Comparison of ENCODE assay signal across 18 cellular contexts in the genomic region with DNA sequence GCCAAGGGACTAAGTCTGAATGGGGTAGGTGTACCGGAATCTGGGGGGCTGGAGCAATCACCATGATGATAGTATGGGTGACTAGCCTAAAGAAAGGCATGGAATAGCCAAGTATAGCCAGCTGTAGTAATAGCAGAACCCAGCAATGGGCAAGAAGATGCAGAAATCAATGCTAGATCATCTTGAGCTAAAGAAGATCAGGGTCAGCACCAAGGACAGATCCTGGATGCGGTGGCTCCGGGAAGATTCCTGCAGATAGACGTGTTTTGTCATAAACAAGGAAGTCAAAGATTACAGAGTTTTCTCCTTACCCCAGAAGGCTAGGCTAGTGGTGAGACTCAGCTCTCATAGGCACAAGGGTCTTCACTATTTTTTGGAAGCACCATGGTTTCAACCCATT.
DNase-seq lines count a peak whose midpoint lies in the region; ATAC-seq, FAIRE-seq and TF ChIP-seq lines count a peak whose summit lies in the region.
"Had no signal": no experiment of that assay in that cellular context is flagged by ENCODE, and none has a peak within 500 bp of the region (broad histone marks: within the 10 kb centered on the region; RNA-seq: fewer than 3 reads in every experiment).

No MANE protein-coding gene starts in this region.

- 30% methylated on average over 4 of the region's 4 CpGs for WGBS in SK-N-SH (ENCODE audit: low lambda C conversion rate)

- no peaks in the 10 kb centered on the region for H4K20me1 ChIP-seq in SK-N-SH (ENCODE audit: insufficient read depth)

- H3K4me1 ChIP-seq in SK-N-SH (ENCODE audit: control insufficient read depth in 1 of 2, insufficient read depth in 2 of 2, low read depth in 1 of 2, low read length in 1 of 2) = no peaks in the 10 kb centered on the region
- H3K4me1 ChIP-seq in NT2/D1 (ENCODE audit: insufficient read depth, insufficient read length) = no peaks in the 10 kb centered on the region

- no peak overlapping the region for H2AFZ ChIP-seq in SK-N-SH (ENCODE audit: low read depth)

- H3K27me3 ChIP-seq in SK-N-SH (ENCODE audit: insufficient read depth) (no peaks in the 10 kb centered on the region), NT2/D1 (ENCODE audit: insufficient read depth, insufficient read length) (peaks cover 49% of the 10 kb centered on the region)
- H3K27me3 ChIP-seq: neutrophil had no signal

- H3K4me2 ChIP-seq in SK-N-SH = no peak overlapping the region

- DNase-seq in SK-N-SH = no peak
- DNase-seq in NT2/D1 (ENCODE audit: low read depth, low spot score) = peak; percentile 32
- peak; percentile 60 for DNase-seq in ecto neural progenitor cell (ENCODE audit: low spot score)
- DNase-seq in urothelium cell line (ENCODE audit: low spot score) = peak; percentile 36
- no peak for DNase-seq in frontal cortex (ENCODE audit: low spot score in 2 of 2)
- DNase-seq: activated CD4-positive, alpha-beta T cell treated with anti-CD3 and anti-CD28 coated beads, Interleukin-2, amount 10 ng/mL, durations not matched to agents 7 days and 5 days; activated T-cell treated with anti-CD3 and anti-CD28 coated beads, Interleukin-2, amount 50 U/mL, for 4 hours; Calu3; central memory CD4-positive, alpha-beta T cell; foreskin melanocyte; NCI-H2227 treated with DMSO at 0.1 percent for 48 hours; stimulated activated naive B cell treated with anti-CD40 and anti-IgM and Interleukin-4, amounts not matched to agents 10 μg/mL and 1 μg/mL and 100 μg/mL, for 72 hours had no signal

- H3K4me3 ChIP-seq in SK-N-SH (ENCODE audit: low read depth in 2 of 2, low read length in 1 of 2) = no peak overlapping the region
- H3K4me3 ChIP-seq in NT2/D1 (ENCODE audit: insufficient read length, low read depth) = no peak overlapping the region
- H3K4me3 ChIP-seq: skin epidermis had no signal

- no peak for TF ChIP-seq CTCF in SK-N-SH (IDR thresholded peaks at IDR 0.05)

- ATAC-seq in SK-N-SH treated with all-trans-retinoic acid at 6 μM for 48 hours (no peak), GM18517 (IDR thresholded peaks at IDR 0.05; ENCODE audit: unreplicated experiment) (no peak), HG03196 (IDR thresholded peaks at IDR 0.05; ENCODE audit: unreplicated experiment) (no peak)
- ATAC-seq: activated T-cell treated with anti-CD3 and anti-CD28 coated beads, Interleukin-2, amount 50 U/mL, for 4 hours; Panc1; stimulated activated naive B cell treated with anti-CD40 and anti-IgM and Interleukin-4, amounts not matched to agents 10 μg/mL and 1 μg/mL and 100 μg/mL, for 72 hours had no signal

- no peaks in the 10 kb centered on the region for H3F3A ChIP-seq in SK-N-SH (replicated peaks; ENCODE audit: insufficient read depth)

- no peaks in the 10 kb centered on the region for H3K9me3 ChIP-seq in SK-N-SH
- H3K9me3 ChIP-seq in NT2/D1 (ENCODE audit: insufficient read depth, low read length) = no peaks in the 10 kb centered on the region
- H3K9me3 ChIP-seq: neutrophil had no signal

- H3K9me2 ChIP-seq in SK-N-SH = no peaks in the 10 kb centered on the region

- H3K9ac ChIP-seq in SK-N-SH (no peak overlapping the region), NT2/D1 (ENCODE audit: insufficient read length, low read depth) (no peak overlapping the region)

- no peaks in the 10 kb centered on the region for H3K79me2 ChIP-seq in SK-N-SH (ENCODE audit: insufficient read depth)

- CTCF ChIA-PET in SK-N-SH (lab: Yijun Ruan, JAX) = interaction anchor here (1.3 to 2.7 kb wide), 4 partner anchors 9 to 1012 kb away, joined by 3 to 10 read pairs (median 4); no protein-coding TSS in a partner anchor

- no peak for FAIRE-seq in urothelium cell line (lab: Jason Lieb, UNC)
- FAIRE-seq in frontal cortex (lab: Jason Lieb, UNC) = no peak

- H3K36me3 ChIP-seq in SK-N-SH (replicated peaks in 1 of 2; ENCODE audit: control insufficient read depth in 1 of 2, insufficient read depth in 2 of 2, low read length in 1 of 2) (no peaks in the 10 kb centered on the region), NT2/D1 (ENCODE audit: insufficient read depth, insufficient read length, low read length) (no peaks in the 10 kb centered on the region)
- H3K36me3 ChIP-seq: neutrophil had no signal

- no peak overlapping the region for H3K27ac ChIP-seq in SK-N-SH (ENCODE audit: low read depth in 2 of 2, low read length in 1 of 2)
- H3K27ac ChIP-seq: neutrophil, skin epidermis had no signal

- POLR2A ChIA-PET in SK-N-SH (lab: Yijun Ruan, JAX) = no interaction called here

- TF ChIP-seq EP300 in SK-N-SH (IDR thresholded peaks at IDR 0.05; ENCODE audit: borderline replicate concordance in 1 of 2, low read depth in 1 of 2, low read length in 1 of 2) = no peak

- no peak for TF ChIP-seq RAD21 in SK-N-SH (IDR thresholded peaks at IDR 0.05; ENCODE audit: low read length)

TF ChIP-seq in SK-N-SH, 30 proteins besides CTCF, POLR2A, EP300 and RAD21:
- no peak for TF ChIP-seq YY1 (IDR thresholded peaks at IDR 0.05; ENCODE audit: low read depth)
- TF ChIP-seq, protein P1, sequence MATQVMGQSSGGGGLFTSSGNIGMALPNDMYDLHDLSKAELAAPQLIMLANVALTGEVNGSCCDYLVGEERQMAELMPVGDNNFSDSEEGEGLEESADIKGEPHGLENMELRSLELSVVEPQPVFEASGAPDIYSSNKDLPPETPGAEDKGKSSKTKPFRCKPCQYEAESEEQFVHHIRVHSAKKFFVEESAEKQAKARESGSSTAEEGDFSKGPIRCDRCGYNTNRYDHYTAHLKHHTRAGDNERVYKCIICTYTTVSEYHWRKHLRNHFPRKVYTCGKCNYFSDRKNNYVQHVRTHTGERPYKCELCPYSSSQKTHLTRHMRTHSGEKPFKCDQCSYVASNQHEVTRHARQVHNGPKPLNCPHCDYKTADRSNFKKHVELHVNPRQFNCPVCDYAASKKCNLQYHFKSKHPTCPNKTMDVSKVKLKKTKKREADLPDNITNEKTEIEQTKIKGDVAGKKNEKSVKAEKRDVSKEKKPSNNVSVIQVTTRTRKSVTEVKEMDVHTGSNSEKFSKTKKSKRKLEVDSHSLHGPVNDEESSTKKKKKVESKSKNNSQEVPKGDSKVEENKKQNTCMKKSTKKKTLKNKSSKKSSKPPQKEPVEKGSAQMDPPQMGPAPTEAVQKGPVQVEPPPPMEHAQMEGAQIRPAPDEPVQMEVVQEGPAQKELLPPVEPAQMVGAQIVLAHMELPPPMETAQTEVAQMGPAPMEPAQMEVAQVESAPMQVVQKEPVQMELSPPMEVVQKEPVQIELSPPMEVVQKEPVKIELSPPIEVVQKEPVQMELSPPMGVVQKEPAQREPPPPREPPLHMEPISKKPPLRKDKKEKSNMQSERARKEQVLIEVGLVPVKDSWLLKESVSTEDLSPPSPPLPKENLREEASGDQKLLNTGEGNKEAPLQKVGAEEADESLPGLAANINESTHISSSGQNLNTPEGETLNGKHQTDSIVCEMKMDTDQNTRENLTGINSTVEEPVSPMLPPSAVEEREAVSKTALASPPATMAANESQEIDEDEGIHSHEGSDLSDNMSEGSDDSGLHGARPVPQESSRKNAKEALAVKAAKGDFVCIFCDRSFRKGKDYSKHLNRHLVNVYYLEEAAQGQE (IDR thresholded peaks at IDR 0.05; ENCODE audit: low read depth, low read length) = 0 out of 2 replicates have a peak, but pooled peaks have one; percentile 35
TF ChIP-seq in SK-N-SH: peak in this region for 1.

TF ChIP-seq in SK-N-SH treated with all-trans-retinoic acid at 6 μM for 48 hours, 23 proteins besides CTCF, POLR2A, EP300 and RAD21:
- TF ChIP-seq CSDC2 (CRISPR knock-in tag; IDR thresholded peaks at IDR 0.05) (no peak), BACH2 (CRISPR knock-in tag; IDR thresholded peaks at IDR 0.05; ENCODE audit: borderline replicate concordance) (no peak), OSR1 (CRISPR knock-in tag; IDR thresholded peaks at IDR 0.05) (no peak), ARNTL (CRISPR knock-in tag; IDR thresholded peaks at IDR 0.05; ENCODE audit: borderline replicate concordance, low read depth) (no peak), PPARA (CRISPR knock-in tag; IDR thresholded peaks at IDR 0.05; ENCODE audit: borderline replicate concordance) (no peak), ESRRG (CRISPR knock-in tag; IDR thresholded peaks at IDR 0.05) (no peak)
- TF ChIP-seq, protein P2, sequence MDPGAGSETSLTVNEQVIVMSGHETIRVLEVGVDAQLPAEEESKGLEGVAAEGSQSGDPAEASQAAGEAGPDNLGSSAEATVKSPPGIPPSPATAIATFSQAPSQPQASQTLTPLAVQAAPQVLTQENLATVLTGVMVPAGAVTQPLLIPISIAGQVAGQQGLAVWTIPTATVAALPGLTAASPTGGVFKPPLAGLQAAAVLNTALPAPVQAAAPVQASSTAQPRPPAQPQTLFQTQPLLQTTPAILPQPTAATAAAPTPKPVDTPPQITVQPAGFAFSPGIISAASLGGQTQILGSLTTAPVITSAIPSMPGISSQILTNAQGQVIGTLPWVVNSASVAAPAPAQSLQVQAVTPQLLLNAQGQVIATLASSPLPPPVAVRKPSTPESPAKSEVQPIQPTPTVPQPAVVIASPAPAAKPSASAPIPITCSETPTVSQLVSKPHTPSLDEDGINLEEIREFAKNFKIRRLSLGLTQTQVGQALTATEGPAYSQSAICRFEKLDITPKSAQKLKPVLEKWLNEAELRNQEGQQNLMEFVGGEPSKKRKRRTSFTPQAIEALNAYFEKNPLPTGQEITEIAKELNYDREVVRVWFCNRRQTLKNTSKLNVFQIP (CRISPR knock-in tag; IDR thresholded peaks at IDR 0.05; ENCODE audit: borderline replicate concordance, low read depth) = no peak

Comparison
In these comparisons a context has a peak if more than half of its experiments do, and no peak if none do; other contexts are left out.
1. DNase-seq: peak in NT2/D1 (single experiment), ecto neural progenitor cell (single experiment) and urothelium cell line (single experiment); none in SK-N-SH (single experiment) and frontal cortex (0 of 2).